ENCODE assay signal across 12 cellular contexts in the genomic region with DNA sequence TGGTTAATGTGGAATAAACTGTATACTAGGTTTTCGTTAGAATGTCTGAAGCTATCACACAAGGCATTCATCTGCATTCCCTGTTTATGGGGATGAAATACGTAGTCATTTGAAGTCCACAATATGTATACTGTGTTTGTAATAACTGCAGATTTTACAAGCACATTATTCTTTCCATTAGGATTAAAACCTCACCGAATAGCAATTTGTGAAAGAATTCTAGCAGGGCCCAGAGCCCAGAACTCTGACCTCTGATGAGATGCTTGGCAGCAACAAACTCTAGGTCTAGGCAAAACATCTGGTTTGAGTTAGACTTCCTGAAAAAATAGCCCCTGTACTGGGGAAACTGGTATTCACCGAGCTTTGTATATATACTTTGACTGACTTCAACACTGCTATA.
DNase-seq lines count a peak whose midpoint lies in the region; ATAC-seq lines count a peak whose summit lies in the region.
"Had no signal": no experiment of that assay in that cellular context is flagged by ENCODE, and none has a peak within 500 bp of the region (broad histone marks: within the 10 kb centered on the region; RNA-seq: fewer than 3 reads in every experiment).

No MANE protein-coding gene starts in this region.

- intact Hi-C loops in Right ventricle myocardium superior (cut with DNase I): no loop called here
- intact Hi-C loops in cardiac septum (cut with DNase I): no loop called here

- DNase-seq in Right ventricle myocardium superior (peak; percentile 40), cardiac septum (ENCODE audit: low spot score) (no peak), brain pericyte (ENCODE audit: low read depth, low spot score) (peak; percentile 77), iris pigment epithelial cell (ENCODE audit: low read depth) (peak; percentile 95), OCI-M1 (lab: John Stamatoyannopoulos, UW) (no peak), cerebellar cortex (ENCODE audit: low spot score) (no peak), kidney glomerular epithelial cell (lab: John Stamatoyannopoulos, UW) (no peak)
- DNase-seq: activated B cell treated with CpG ODN at 0.5 μM for 24 hours; NCI-H2171; stimulated activated CD4-positive, alpha-beta T cell treated with anti-CD3 and anti-CD28 coated beads, Interleukin-4, amount 100 ng/mL, for 4 hours; stimulated activated naive CD4-positive, alpha-beta T cell treated with Interleukin-2 at 50 U/mL for 16 hours had no signal

- ATAC-seq in Right ventricle myocardium superior (ENCODE audit: poor library complexity) (peak; percentile 76), GM18511 (IDR thresholded peaks at IDR 0.05; ENCODE audit: unreplicated experiment) (no peak)

Comparison
In these comparisons a context has a peak if more than half of its experiments do, and no peak if none do; other contexts are left out.
1. DNase-seq: peak in Right ventricle myocardium superior (single experiment), brain pericyte (single experiment) and iris pigment epithelial cell (single experiment); none in cardiac septum (single experiment), OCI-M1 (single experiment), cerebellar cortex (single experiment) and kidney glomerular epithelial cell (single experiment).